In genomic region chr16:66603537-66604375, GRCh38 we compare ENCODE assay signal across 1 cellular context.
TF ChIP-seq lines count a peak whose summit lies in the region.

No MANE protein-coding gene starts in this region.

TF ChIP-seq in K562, 482 proteins besides CTCF, POLR2A, EP300 and RAD21 (continues in another document):
- TF ChIP-seq THRB (CRISPR knock-in tag; conservative IDR thresholded peaks at IDR 0.05) (no peak), TEAD1 (CRISPR knock-in tag; IDR thresholded peaks at IDR 0.05) (peak in 1 of 2 experiments; percentile 88; a peak in 2 of 4 replicates), ZBTB40 (IDR thresholded peaks at IDR 0.05) (no peak; the same call in none of the 2 replicates), ZBTB40 (CRISPR knock-in tag; IDR thresholded peaks at IDR 0.05) (no peak), ZBTB49 (CRISPR knock-in tag; IDR thresholded peaks at IDR 0.05; ENCODE audit: borderline replicate concordance) (no peak), TEAD2 (tag; IDR thresholded peaks at IDR 0.05) (peak; percentile 21; the same call in 1 of the 2 replicates), ILK (tag; IDR thresholded peaks at IDR 0.05; ENCODE audit: borderline replicate concordance, low read depth) (0 out of 2 replicates have a peak, but pooled peaks have one; percentile 36), ARID1B (IDR thresholded peaks at IDR 0.05) (peak; percentile 59), ZNF445 (CRISPR knock-in tag; IDR thresholded peaks at IDR 0.05; ENCODE audit: low read depth) (0 out of 2 replicates have a peak, but pooled peaks have one; percentile 65), HDGF (IDR thresholded peaks at IDR 0.05) (peak; percentile 91; the same call in 1 of the 2 replicates), SRSF1 (IDR thresholded peaks at IDR 0.05; ENCODE audit: low read depth, low read length) (no peak), ZNF444 (CRISPR knock-in tag; IDR thresholded peaks at IDR 0.05) (no peak), REST (CRISPR knock-in tag; IDR thresholded peaks at IDR 0.05; ENCODE audit: low read depth) (no peak), ZNF431 (CRISPR knock-in tag; IDR thresholded peaks at IDR 0.05) (no peak), ZBTB33 (CRISPR knock-in tag; IDR thresholded peaks at IDR 0.05) (0 out of 2 replicates have a peak, but pooled peaks have one; percentile 8), POLR3A (IDR thresholded peaks at IDR 0.05; ENCODE audit: borderline replicate concordance, extremely low read depth, insufficient read depth, insufficient read length) (no peak), ZNF263 (CRISPR knock-in tag; IDR thresholded peaks at IDR 0.05; ENCODE audit: borderline replicate concordance) (peak; percentile 26; the same call in 1 of the 2 replicates), KLF13 (tag; IDR thresholded peaks at IDR 0.05; ENCODE audit: borderline replicate concordance, low read depth) (0 out of 2 replicates have a peak, but pooled peaks have one; percentile 22), PRDM10 (IDR thresholded peaks at IDR 0.05; ENCODE audit: partially characterized antibody) (peak; percentile 13), ZFP91 (CRISPR knock-in tag; IDR thresholded peaks at IDR 0.05) (peak; percentile 59; the same call in 1 of the 2 replicates), ZNF449 (CRISPR knock-in tag; IDR thresholded peaks at IDR 0.05) (peak; percentile 93), ZNF347 (CRISPR knock-in tag; IDR thresholded peaks at IDR 0.05; ENCODE audit: low read depth) (0 out of 2 replicates have a peak, but pooled peaks have one; percentile 58), LARP7 (IDR thresholded peaks at IDR 0.05) (peak; percentile 85; the same call in 1 of the 2 replicates), GABPB1 (CRISPR knock-in tag; IDR thresholded peaks at IDR 0.05) (peak; percentile 17; the same call in 1 of the 2 replicates), ZNF583 (CRISPR knock-in tag; IDR thresholded peaks at IDR 0.05) (peak; percentile 91), ZNF668 (CRISPR knock-in tag; IDR thresholded peaks at IDR 0.05) (peak; percentile 88)
